ENCODE assay signal across 29 cellular contexts in genomic region chr3:136297826-136298225, GRCh38.
"Had no signal": no experiment of that assay in that cellular context is flagged by ENCODE, and none has a peak within 500 bp of the region (broad histone marks: within the 10 kb centered on the region; RNA-seq: fewer than 3 reads in every experiment).

No MANE protein-coding gene starts in this region.

- H3K9me3 Mint-ChIP-seq: activated CD4-positive, alpha-beta T cell treated with anti-CD3 and anti-CD28 coated beads, Interleukin-2, amount 10 ng/mL, durations not matched to agents 24 days and 14 days; activated CD8-positive, alpha-beta T cell treated with anti-CD3 and anti-CD28 coated beads for 36 hours; activated naive CD4-positive, alpha-beta T cell treated with anti-CD3 and anti-CD28 coated beads for 36 hours; activated naive CD4-positive, alpha-beta T cell treated with anti-CD3 and anti-CD28 coated beads, Interleukin-2, amount 50 U/mL, for 72 hours; activated T-helper 1 cell treated with anti-CD3 and anti-CD28 coated beads, Interleukin-12 subunit alpha, Interleukin-12 subunit beta, Interleukin-2, Interleukin-4 antibody, amounts not matched to agents 30 ng/mL and 10 ng/mL and 1 ng/mL, durations not matched to agents 14 hours and 24 hours and 36 hours had no signal

- H3K9me3 ChIP-seq: ascending aorta, SJCRH30 had no signal

- H3K4me1 ChIP-seq: ascending aorta, SJCRH30 had no signal

- H3K27ac Mint-ChIP-seq: activated CD4-positive, alpha-beta T cell treated with anti-CD3 and anti-CD28 coated beads, Interleukin-2, amount 10 ng/mL, durations not matched to agents 24 days and 14 days; activated CD8-positive, alpha-beta T cell treated with anti-CD3 and anti-CD28 coated beads for 36 hours; activated naive CD4-positive, alpha-beta T cell treated with anti-CD3 and anti-CD28 coated beads for 36 hours; activated naive CD4-positive, alpha-beta T cell treated with anti-CD3 and anti-CD28 coated beads, Interleukin-2, amount 50 U/mL, for 72 hours; activated T-helper 1 cell treated with anti-CD3 and anti-CD28 coated beads, Interleukin-12 subunit alpha, Interleukin-12 subunit beta, Interleukin-2, Interleukin-4 antibody, amounts not matched to agents 30 ng/mL and 10 ng/mL and 1 ng/mL, durations not matched to agents 14 hours and 24 hours and 36 hours had no signal

- DNase-seq: activated CD4-positive, alpha-beta T cell treated with anti-CD3 and anti-CD28 coated beads, Interleukin-2, amount 50 U/mL, for 4 hours; activated CD8-positive, alpha-beta T cell treated with anti-CD3 and anti-CD28 coated beads for 36 hours; activated gamma-delta T cell treated with Interleukin-2 at 50 U/mL for 16 hours; activated naive CD4-positive, alpha-beta T cell treated with anti-CD3 and anti-CD28 coated beads for 36 hours; activated T-cell treated with anti-CD3 and anti-CD28 coated beads, Interleukin-2, amount 50 U/mL, for 1 hour; amygdala; Karpas-422; KBM-7; NCI-H1105 treated with DMSO at 0.1 percent for 48 hours; NCI-H1436; NCI-H1694; NCI-H1930; NCI-H2081 treated with DMSO at 0.1 percent for 48 hours; NCI-H226; NCI-H446 treated with DMSO at 0.1 percent for 48 hours; NCI-H524; NCI-H69; NCI-H82; SHP77; SJCRH30; T1000; WERI-Rb-1 had no signal

- H3K4me1 Mint-ChIP-seq: activated CD4-positive, alpha-beta T cell treated with anti-CD3 and anti-CD28 coated beads, Interleukin-2, amount 10 ng/mL, durations not matched to agents 24 days and 14 days had no signal

- H3K4me3 Mint-ChIP-seq: activated CD4-positive, alpha-beta T cell treated with anti-CD3 and anti-CD28 coated beads, Interleukin-2, amount 10 ng/mL, durations not matched to agents 24 days and 14 days; activated CD8-positive, alpha-beta T cell treated with anti-CD3 and anti-CD28 coated beads for 36 hours; activated naive CD4-positive, alpha-beta T cell treated with anti-CD3 and anti-CD28 coated beads for 36 hours; activated T-helper 1 cell treated with anti-CD3 and anti-CD28 coated beads, Interleukin-12 subunit alpha, Interleukin-12 subunit beta, Interleukin-2, Interleukin-4 antibody, amounts not matched to agents 30 ng/mL and 10 ng/mL and 1 ng/mL, durations not matched to agents 14 hours and 24 hours and 36 hours had no signal

- H3K4me3 ChIP-seq: ascending aorta, cardiac muscle cell, SJCRH30, SK-N-MC had no signal

- H3K27me3 ChIP-seq: ascending aorta, cardiac muscle cell, SJCRH30 had no signal

- H3K27ac ChIP-seq: ascending aorta, SJCRH30, SK-N-MC, WERI-Rb-1 had no signal

- ATAC-seq: activated CD8-positive, alpha-beta T cell treated with anti-CD3 and anti-CD28 coated beads for 36 hours; activated naive CD4-positive, alpha-beta T cell treated with anti-CD3 and anti-CD28 coated beads, Interleukin-2, amount 50 U/mL, for 72 hours; Panc1 had no signal

- H3K27me3 Mint-ChIP-seq: activated CD4-positive, alpha-beta T cell treated with anti-CD3 and anti-CD28 coated beads, Interleukin-2, amount 10 ng/mL, durations not matched to agents 24 days and 14 days; activated CD8-positive, alpha-beta T cell treated with anti-CD3 and anti-CD28 coated beads for 36 hours had no signal
